23 cellular contexts compared by ENCODE assay signal in the genomic region with DNA sequence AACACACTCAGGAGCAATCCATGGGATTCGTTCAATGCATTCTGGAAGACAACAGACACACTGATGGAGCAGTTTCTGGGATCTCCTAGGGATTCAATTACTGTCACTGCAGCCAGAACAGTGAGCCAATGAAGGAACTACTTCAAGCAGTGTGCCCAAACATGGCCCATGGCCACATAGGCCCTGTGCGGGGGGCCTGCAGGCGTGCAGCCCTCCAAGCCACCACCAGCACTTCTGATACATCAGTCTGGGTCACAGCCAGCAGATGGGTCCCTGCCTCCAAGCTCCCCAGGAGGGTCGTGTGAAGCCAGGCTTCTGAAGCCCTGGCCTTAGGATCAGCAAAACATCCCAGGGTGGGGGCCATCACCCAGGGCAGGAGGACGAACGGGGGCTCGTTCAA.
"Had no signal": no experiment of that assay in that cellular context is flagged by ENCODE, and none has a peak within 500 bp of the region (broad histone marks: within the 10 kb centered on the region; RNA-seq: fewer than 3 reads in every experiment).

No MANE protein-coding gene starts in this region.

- H3K4me1 Mint-ChIP-seq: activated naive CD8-positive, alpha-beta T cell treated with anti-CD3 and anti-CD28 coated beads, Interleukin-2, amount 10 ng/mL, durations not matched to agents 7 days and 5 days; endodermal cell; stimulated activated naive CD8-positive, alpha-beta T cell treated with anti-CD3 and anti-CD28 coated beads, Interleukin-15, amount 100 ng/mL, for 72 hours had no signal

- H3K4me3 ChIP-seq: breast epithelium, coronary artery, esophagus squamous epithelium, gastroesophageal sphincter, heart left ventricle, spleen, tibial artery had no signal

- H3K9me3 ChIP-seq: breast epithelium, esophagus squamous epithelium, gastroesophageal sphincter, heart left ventricle, spleen, tibial artery had no signal

- H3K4me1 ChIP-seq: breast epithelium had no signal

- H3K9me3 Mint-ChIP-seq: activated naive CD8-positive, alpha-beta T cell treated with anti-CD3 and anti-CD28 coated beads, Interleukin-2, amount 10 ng/mL, durations not matched to agents 7 days and 5 days; endodermal cell; neural crest cell; stimulated activated naive CD8-positive, alpha-beta T cell treated with anti-CD3 and anti-CD28 coated beads, Interleukin-15, amount 100 ng/mL, for 72 hours had no signal

- H3K4me3 Mint-ChIP-seq: activated CD4-positive, alpha-beta T cell treated with anti-CD3 and anti-CD28 coated beads for 36 hours; activated naive CD8-positive, alpha-beta T cell treated with anti-CD3 and anti-CD28 coated beads, Interleukin-2, amount 10 ng/mL, durations not matched to agents 7 days and 5 days; endodermal cell; neural crest cell; stimulated activated naive CD8-positive, alpha-beta T cell treated with anti-CD3 and anti-CD28 coated beads, Interleukin-15, amount 100 ng/mL, for 72 hours had no signal

- ATAC-seq: activated CD4-positive, alpha-beta T cell treated with anti-CD3 and anti-CD28 coated beads for 36 hours; gastroesophageal sphincter; heart left ventricle; left cardiac atrium; stimulated activated naive CD8-positive, alpha-beta T cell treated with anti-CD3 and anti-CD28 coated beads, Interleukin-15, amount 100 ng/mL, for 72 hours had no signal

- H3K27ac ChIP-seq: breast epithelium, coronary artery, esophagus squamous epithelium, gastroesophageal sphincter, heart left ventricle, tibial artery had no signal

- H3K27ac Mint-ChIP-seq: activated CD4-positive, alpha-beta T cell treated with anti-CD3 and anti-CD28 coated beads for 36 hours; activated naive CD8-positive, alpha-beta T cell treated with anti-CD3 and anti-CD28 coated beads, Interleukin-2, amount 10 ng/mL, durations not matched to agents 7 days and 5 days; endodermal cell; progenitor cell of endocrine pancreas had no signal

- H3K27me3 ChIP-seq: breast epithelium, esophagus squamous epithelium, gastroesophageal sphincter, heart left ventricle, spleen, tibial artery had no signal

- H3K27me3 Mint-ChIP-seq: activated CD4-positive, alpha-beta T cell treated with anti-CD3 and anti-CD28 coated beads for 36 hours; activated naive CD8-positive, alpha-beta T cell treated with anti-CD3 and anti-CD28 coated beads, Interleukin-2, amount 10 ng/mL, durations not matched to agents 7 days and 5 days; progenitor cell of endocrine pancreas; stimulated activated naive CD8-positive, alpha-beta T cell treated with anti-CD3 and anti-CD28 coated beads, Interleukin-15, amount 100 ng/mL, for 72 hours had no signal

- DNase-seq: activated CD4-positive, alpha-beta T cell treated with anti-CD3 and anti-CD28 coated beads for 36 hours; activated CD4-positive, alpha-beta T cell treated with anti-CD3 and anti-CD28 coated beads, Interleukin-2, amount 50 U/mL, for 4 hours; activated effector memory CD4-positive, alpha-beta T cell treated with anti-CD3 and anti-CD28 coated beads, Interleukin-2, amount 50 U/mL, for 16 hours; activated naive CD8-positive, alpha-beta T cell treated with anti-CD3 and anti-CD28 coated beads, Interleukin-2, amount 10 ng/mL, durations not matched to agents 7 days and 5 days; amniotic stem cell; endodermal cell; esophagus squamous epithelium; heart left ventricle; islet precursor cell; left cardiac atrium; occipital lobe; retina; spleen; stimulated activated CD4-positive, alpha-beta T cell treated with anti-CD3 and anti-CD28 coated beads, Interleukin-4, amount 100 ng/mL, for 24 hours; stimulated activated naive CD8-positive, alpha-beta T cell treated with anti-CD3 and anti-CD28 coated beads, Interleukin-15, amount 100 ng/mL, for 72 hours; T-helper 1 cell; T-helper 9 cell; tibial artery had no signal

- H3K36me3 ChIP-seq: breast epithelium had no signal
